In genomic region chr20:44153636-44154043, GRCh38 we compare ENCODE assay signal across 11 cellular contexts. TPM values are rescaled to one million over a fixed set of nuclear protein-coding genes. Genes with fewer than 3 reads are reported as not detected.
DNase-seq lines count a peak whose midpoint lies in the region; ATAC-seq and TF ChIP-seq lines count a peak whose summit lies in the region.
"Had no signal": no experiment of that assay in that cellular context is flagged by ENCODE, and none has a peak within 500 bp of the region (broad histone marks: within the 10 kb centered on the region; RNA-seq: fewer than 3 reads in every experiment).

No MANE protein-coding gene starts in this region.

- H3K23ac ChIP-seq in mesendoderm (ENCODE audit: low read length) = no peak overlapping the region

- peak; percentile 3 for DNase-seq in stimulated activated CD4-positive, alpha-beta T cell treated with anti-CD3 and anti-CD28 coated beads, Interleukin-1b, Interleukin-23, amount 100 ng/mL, for 4 hours (ENCODE audit: low read depth in 2 of 2)
- no peak for DNase-seq in stimulated activated CD4-positive, alpha-beta T cell treated with anti-CD3 and anti-CD28 coated beads, Interleukin-4, amount 100 ng/mL, for 1 hour
- no peak for DNase-seq in activated naive CD8-positive, alpha-beta T cell treated with anti-CD3 and anti-CD28 coated beads, Interleukin-2, amount 50 U/mL, for 24 hours
- peak; percentile 87 for DNase-seq in mesendoderm
- peak; percentile 66 to 76 for DNase-seq in uterus
- DNase-seq in NOMO-1 (lab: John Stamatoyannopoulos, UW; ENCODE audit: unreplicated experiment in 2 of 2) = no peak
- DNase-seq in NCI-H1694 (lab: John Stamatoyannopoulos, UW) = no peak
- DNase-seq: NCI-H2227 treated with DMSO at 0.1 percent for 48 hours had no signal

- H3K4me2 ChIP-seq in mesendoderm (ENCODE audit: low read length) = no peak overlapping the region

- no peak overlapping the region for H3K9ac ChIP-seq in mesendoderm (ENCODE audit: low read length)

- H3K36me3 Mint-ChIP-seq in activated naive CD8-positive, alpha-beta T cell treated with anti-CD3 and anti-CD28 coated beads, Interleukin-2, amount 50 U/mL, for 24 hours (ENCODE audit: low read depth) = no peaks in the 10 kb centered on the region

- no peak overlapping the region for H3K27ac Mint-ChIP-seq in activated naive CD8-positive, alpha-beta T cell treated with anti-CD3 and anti-CD28 coated beads, Interleukin-2, amount 50 U/mL, for 24 hours
- H3K27ac Mint-ChIP-seq: activated T-helper 2 cell treated with anti-CD3 and anti-CD28 coated beads, Interferon-gamma antibody, Interleukin-2, Interleukin-4, amounts not matched to agents 10 μg/mL and 5 μg/mL and 100 μg/mL, durations not matched to agents 14 hours and 24 hours and 36 hours had no signal

- H3K18ac ChIP-seq in mesendoderm (ENCODE audit: low read length) = no peak overlapping the region

- H3K9me3 ChIP-seq in uterus = no peaks in the 10 kb centered on the region

- H3K79me1 ChIP-seq in mesendoderm (ENCODE audit: low read length) = no peaks in the 10 kb centered on the region

- H2BK5ac ChIP-seq in mesendoderm (ENCODE audit: low read length) = no peak overlapping the region

- no peak for TF ChIP-seq CTCF in uterus (IDR thresholded peaks at IDR 0.05)

- intact Hi-C loops in uterus (cut with DNase I; ENCODE audit: low total_unique reads) = no loop called here

- no peak overlapping the region for H2BK15ac ChIP-seq in mesendoderm (replicated peaks; ENCODE audit: low read depth)

- no peaks in the 10 kb centered on the region for H3K9me3 Mint-ChIP-seq in activated naive CD8-positive, alpha-beta T cell treated with anti-CD3 and anti-CD28 coated beads, Interleukin-2, amount 50 U/mL, for 24 hours
- H3K9me3 Mint-ChIP-seq: activated T-helper 2 cell treated with anti-CD3 and anti-CD28 coated beads, Interferon-gamma antibody, Interleukin-2, Interleukin-4, amounts not matched to agents 10 μg/mL and 5 μg/mL and 100 μg/mL, durations not matched to agents 14 hours and 24 hours and 36 hours had no signal

- TF ChIP-seq POLR2A in uterus (IDR thresholded peaks at IDR 0.05) = peak in 1 of 2 donors; percentile 60

- peak overlapping the region; percentile 7 for H3K27ac ChIP-seq in mesendoderm (ENCODE audit: low read depth, low read length)
- H3K27ac ChIP-seq in uterus = peak overlapping the region; percentile 93 to 96

- H3K4me3 Mint-ChIP-seq in activated naive CD8-positive, alpha-beta T cell treated with anti-CD3 and anti-CD28 coated beads, Interleukin-2, amount 50 U/mL, for 24 hours = no peak overlapping the region

- H4K8ac ChIP-seq in mesendoderm (ENCODE audit: low read depth, low read length) = no peak overlapping the region

- peak; percentile 28 for ATAC-seq in activated naive CD8-positive, alpha-beta T cell treated with anti-CD3 and anti-CD28 coated beads, Interleukin-2, amount 50 U/mL, for 24 hours
- no peak for ATAC-seq in HG02885 (IDR thresholded peaks at IDR 0.05; ENCODE audit: poor library complexity, unreplicated experiment)
- ATAC-seq: left lobe of liver had no signal

- H3K36me3 ChIP-seq in mesendoderm (ENCODE audit: control insufficient read depth, insufficient read depth, low read length) (no peaks in the 10 kb centered on the region), uterus (no peaks in the 10 kb centered on the region)

- peaks cover 6% of the 10 kb centered on the region for H3K27me3 Mint-ChIP-seq in activated naive CD8-positive, alpha-beta T cell treated with anti-CD3 and anti-CD28 coated beads, Interleukin-2, amount 50 U/mL, for 24 hours

- H3K56ac ChIP-seq in mesendoderm (ENCODE audit: low read length) = no peak overlapping the region

- no peak overlapping the region for H2BK120ac ChIP-seq in mesendoderm (ENCODE audit: low read depth, low read length)

- H3K4me1 Mint-ChIP-seq in activated naive CD8-positive, alpha-beta T cell treated with anti-CD3 and anti-CD28 coated beads, Interleukin-2, amount 50 U/mL, for 24 hours = no peaks in the 10 kb centered on the region

- H3K4me1 ChIP-seq in mesendoderm (ENCODE audit: control insufficient read depth, low read depth, low read length) = no peaks in the 10 kb centered on the region
- peaks cover 0 to 18% of the 10 kb centered on the region in 2 donors for H3K4me1 ChIP-seq in uterus

- WGBS in mesendoderm (ENCODE audit: extremely low coverage, insufficient coverage, low lambda C conversion rate) = no CpG with 5 or more reads among the region's 6 CpGs

- H2AK5ac ChIP-seq in mesendoderm (ENCODE audit: low read length) = no peak overlapping the region

- no peak overlapping the region for H4K5ac ChIP-seq in mesendoderm (ENCODE audit: low read length)

- H3K27me3 ChIP-seq in mesendoderm (ENCODE audit: insufficient read depth, low read length, poor library complexity) (no peaks in the 10 kb centered on the region), uterus (no peaks in the 10 kb centered on the region)

- H3K4me3 ChIP-seq in mesendoderm (ENCODE audit: low read length) (no peak overlapping the region), uterus (no peak overlapping the region)

- no peaks in the 10 kb centered on the region for H3K79me2 ChIP-seq in mesendoderm (ENCODE audit: control insufficient read depth, insufficient read depth, low read length)

- no peak overlapping the region for H3K4ac ChIP-seq in mesendoderm (ENCODE audit: low read depth, low read length)

RNA-seq across cellular contexts. Expression of gene JPH2, which starts 33.3 kb away (rescaled TPM):
- polyA plus RNA-seq in mesendoderm (2013, experiment 1 of 2) = 2.3 TPM
- 2.3 TPM for polyA plus RNA-seq in mesendoderm (2013, experiment 2 of 2)
- total RNA-seq in uterus = 100 to 1,000 TPM in 1 of 4 donors, 10 to 100 TPM in 3; 17.6 to 133 (median 61.2) TPM
- total RNA-seq: activated T-helper 2 cell treated with anti-CD3 and anti-CD28 coated beads, Interferon-gamma antibody, Interleukin-2, Interleukin-4, amounts not matched to agents 10 μg/mL and 5 μg/mL and 100 μg/mL, durations not matched to agents 14 hours and 24 hours and 36 hours had no signal

RNA-seq across cellular contexts. Expression of gene OSER1, which starts 56.9 kb away (rescaled TPM):
- polyA plus RNA-seq in mesendoderm (2013, experiment 1 of 2) = 27.3 TPM
- polyA plus RNA-seq in mesendoderm (2013, experiment 2 of 2) = 27.4 TPM
- 10 to 100 TPM; 33.8 to 76.2 (median 46.0) TPM for total RNA-seq in uterus

Comparison
In these comparisons a context has a peak if more than half of its experiments do, and no peak if none do; other contexts are left out.
1. DNase-seq: peak in stimulated activated CD4-positive, alpha-beta T cell treated with anti-CD3 and anti-CD28 coated beads, Interleukin-1b, Interleukin-23, amount 100 ng/mL, for 4 hours (2 of 2), mesendoderm (single experiment) and uterus (2 of 2); none in stimulated activated CD4-positive, alpha-beta T cell treated with anti-CD3 and anti-CD28 coated beads, Interleukin-4, amount 100 ng/mL, for 1 hour (single experiment), activated naive CD8-positive, alpha-beta T cell treated with anti-CD3 and anti-CD28 coated beads, Interleukin-2, amount 50 U/mL, for 24 hours (single experiment), NOMO-1 (0 of 2) and NCI-H1694 (single experiment).